ENCODE assay signal across 1 cellular context in genomic region chr7:149229526-149229925, GRCh38.
TF ChIP-seq lines count a peak whose summit lies in the region.

No MANE protein-coding gene starts in this region.

TF ChIP-seq in K562, 482 proteins besides CTCF, POLR2A, EP300 and RAD21 (continues in another document):
- TF ChIP-seq ZNF3 (CRISPR knock-in tag; IDR thresholded peaks at IDR 0.05) (no peak), MTA1 (IDR thresholded peaks at IDR 0.05; ENCODE audit: borderline replicate concordance) (no peak), HDAC8 (tag; IDR thresholded peaks at IDR 0.05) (no peak), HDGF (IDR thresholded peaks at IDR 0.05) (no peak), CHD4 (IDR thresholded peaks at IDR 0.05; ENCODE audit: insufficient read depth, insufficient replicate concordance, low read depth, low read length, poor library complexity, severe bottlenecking) (no peak), ZNF282 (CRISPR knock-in tag; IDR thresholded peaks at IDR 0.05) (no peak), HSF4 (CRISPR knock-in tag; IDR thresholded peaks at IDR 0.05; ENCODE audit: borderline replicate concordance) (no peak), ARID3A (IDR thresholded peaks at IDR 0.05; ENCODE audit: borderline replicate concordance, low read depth, low read length) (no peak), ZBTB26 (CRISPR knock-in tag; IDR thresholded peaks at IDR 0.05) (0 out of 2 replicates have a peak, but pooled peaks have one; percentile 14), ZBTB34 (CRISPR knock-in tag; IDR thresholded peaks at IDR 0.05) (no peak), MCM3 (IDR thresholded peaks at IDR 0.05) (peak; percentile 60; the same call in 1 of the 2 replicates), CBX5 (IDR thresholded peaks at IDR 0.05; ENCODE audit: borderline replicate concordance, low read depth) (no peak), PHTF2 (CRISPR knock-in tag; IDR thresholded peaks at IDR 0.05) (no peak), KAT7 (CRISPR knock-in tag; IDR thresholded peaks at IDR 0.05; ENCODE audit: borderline replicate concordance) (no peak), CREB5 (CRISPR knock-in tag; IDR thresholded peaks at IDR 0.05) (peak; percentile 41; the same call in 1 of the 2 replicates), ZNF280A (IDR thresholded peaks at IDR 0.05; ENCODE audit: low read depth, partially characterized antibody) (no peak), POLR2H (tag; IDR thresholded peaks at IDR 0.05; ENCODE audit: low read depth) (0 out of 2 replicates have a peak, but pooled peaks have one; percentile 23), ZNF696 (CRISPR knock-in tag; conservative IDR thresholded peaks at IDR 0.05) (no peak), ZNF175 (CRISPR knock-in tag; IDR thresholded peaks at IDR 0.05; ENCODE audit: low read depth) (no peak), PRDM10 (IDR thresholded peaks at IDR 0.05; ENCODE audit: partially characterized antibody) (no peak), FOXJ3 (CRISPR knock-in tag; IDR thresholded peaks at IDR 0.05) (no peak), SP1 (CRISPR knock-in tag; IDR thresholded peaks at IDR 0.05) (0 out of 2 replicates have a peak, but pooled peaks have one; percentile 40), CREB3L1 (IDR thresholded peaks at IDR 0.05; ENCODE audit: borderline replicate concordance, low read depth) (no peak), GABPB1 (CRISPR knock-in tag; IDR thresholded peaks at IDR 0.05) (no peak), ZNF121 (CRISPR knock-in tag; conservative IDR thresholded peaks at IDR 0.05) (no peak), DMBX1 (CRISPR knock-in tag; IDR thresholded peaks at IDR 0.05; ENCODE audit: borderline replicate concordance) (no peak), HEY1 (CRISPR knock-in tag; IDR thresholded peaks at IDR 0.05; ENCODE audit: borderline replicate concordance) (no peak), SUPT5H (IDR thresholded peaks at IDR 0.05) (peak; percentile 56), POLR2B (IDR thresholded peaks at IDR 0.05; ENCODE audit: low read depth, partially characterized antibody) (peak; percentile 72), ZNF830 (CRISPR knock-in tag; IDR thresholded peaks at IDR 0.05) (peak; percentile 74; the same call in 1 of the 2 replicates), MED1 (CRISPR knock-in tag; IDR thresholded peaks at IDR 0.05; ENCODE audit: borderline replicate concordance) (0 out of 2 replicates have a peak, but pooled peaks have one; percentile 25), PATZ1 (CRISPR knock-in tag; IDR thresholded peaks at IDR 0.05; ENCODE audit: borderline replicate concordance) (no peak), ZFX (CRISPR knock-in tag; IDR thresholded peaks at IDR 0.05) (peak; percentile 18; the same call in 1 of the 2 replicates), KLF10 (CRISPR knock-in tag; IDR thresholded peaks at IDR 0.05) (0 out of 2 replicates have a peak, but pooled peaks have one; percentile 57), SMC3 (conservative IDR thresholded peaks at IDR 0.05; ENCODE audit: insufficient read depth, low read depth, low read length) (no peak), TBP (optimal IDR thresholded peaks at IDR 0.05; ENCODE audit: low read depth, low read length) (no peak), THRB (CRISPR knock-in tag; conservative IDR thresholded peaks at IDR 0.05) (0 out of 2 replicates have a peak, but pooled peaks have one; percentile 10), CBX3 (IDR thresholded peaks at IDR 0.05; ENCODE audit: borderline replicate concordance in 1 of 2, low read length in 2 of 2) (0 out of 3 replicates have a peak, but pooled peaks of 1 of the 2 experiments have one; percentile 17), CREB3 (tag; conservative IDR thresholded peaks at IDR 0.05; ENCODE audit: low read depth) (no peak), ZNF507 (tag; conservative IDR thresholded peaks at IDR 0.05) (no peak), PKNOX1 (IDR thresholded peaks at IDR 0.05) (0 out of 2 replicates have a peak, but pooled peaks have one; percentile 9), RUNX1 (IDR thresholded peaks at IDR 0.05; ENCODE audit: low read depth) (no peak), LCOR (CRISPR knock-in tag; IDR thresholded peaks at IDR 0.05) (peak; percentile 60)
